In the genomic region with DNA sequence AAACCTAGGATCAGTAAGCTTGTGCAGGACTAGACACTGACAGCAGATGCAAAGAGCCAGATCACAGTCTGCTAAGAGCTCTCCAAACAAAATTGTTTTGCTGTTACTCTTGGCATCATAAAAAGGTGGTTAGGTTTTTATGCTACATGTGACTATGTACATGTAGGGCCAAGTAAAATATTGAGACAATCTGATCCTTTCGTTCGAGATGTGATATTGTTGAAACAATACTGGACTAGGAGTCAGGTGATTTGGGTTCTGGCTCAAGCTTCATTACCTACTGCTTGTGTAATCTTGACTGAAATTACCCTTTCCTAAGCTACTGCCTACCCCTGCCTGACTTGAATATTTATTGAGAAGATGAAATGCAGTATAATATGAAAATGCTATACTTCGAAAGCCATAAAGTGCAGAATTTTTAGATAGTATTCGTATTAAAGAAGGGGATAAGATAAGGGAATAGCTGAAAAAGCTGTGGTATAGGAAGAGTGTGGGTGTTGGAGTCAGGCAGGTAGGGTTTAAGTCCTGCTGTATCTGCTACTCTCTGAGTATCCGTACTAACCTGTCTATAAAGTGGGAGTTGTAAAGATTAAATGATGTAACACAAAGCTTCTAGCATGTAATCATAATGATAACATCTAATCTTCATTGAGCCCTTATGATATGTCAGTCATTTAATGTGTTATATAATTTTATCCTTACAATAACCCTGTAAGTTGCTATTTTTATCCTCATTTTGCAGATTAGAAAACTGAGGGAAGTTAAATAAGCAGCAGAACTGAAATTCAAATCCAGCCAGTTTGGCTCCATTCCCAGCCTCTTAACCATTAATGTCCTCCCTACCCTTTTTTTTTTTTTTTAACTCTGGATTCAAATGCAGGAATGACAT, we compare ENCODE assay signal across 16 cellular contexts. TPM values are rescaled to one million over a fixed set of nuclear protein-coding genes. Genes with fewer than 3 reads are reported as not detected.
A peak's percentile ranks its signal among the peaks of the same experiment; 100 is the strongest.
DNase-seq lines count a peak whose midpoint lies in the region; ATAC-seq and TF ChIP-seq lines count a peak whose summit lies in the region.
"Had no signal": no experiment of that assay in that cellular context is flagged by ENCODE, and none has a peak within 500 bp of the region (broad histone marks: within the 10 kb centered on the region; RNA-seq: fewer than 3 reads in every experiment).

No MANE protein-coding gene starts in this region.

- H2AFZ ChIP-seq in Karpas-422 (ENCODE audit: low read length) = no peak overlapping the region
- H2AFZ ChIP-seq: PC-9 had no signal

- peaks cover 43% of the 10 kb centered on the region for H3K36me3 ChIP-seq in Karpas-422 (ENCODE audit: insufficient read depth, low read length)
- H3K36me3 ChIP-seq in CD4-positive, alpha-beta memory T cell (ENCODE audit: insufficient read depth, low read length) = peaks cover 59% of the 10 kb centered on the region

- no peak overlapping the region for H3K4me2 ChIP-seq in Karpas-422 (ENCODE audit: low read depth, low read length, poor library complexity, severe bottlenecking)
- H3K4me2 ChIP-seq: BLaER1 treated with 17β-estradiol and CSF1 and Interleukin-3, amounts not matched to agents 10 nM and 100 nM; PC-9 had no signal

- intact Hi-C loops in CD4-positive, alpha-beta memory T cell (cut with micrococcal nuclease) = no loop called here

- no peak overlapping the region for H3K4me3 Mint-ChIP-seq in chondrocyte (ENCODE audit: unreplicated experiment)
- no peak overlapping the region for H3K4me3 Mint-ChIP-seq in CD4-positive, alpha-beta memory T cell
- H3K4me3 Mint-ChIP-seq: activated CD8-positive, alpha-beta T cell treated with anti-CD3 and anti-CD28 coated beads, Interleukin-2, amount 10 ng/mL, durations not matched to agents 7 days and 5 days; stimulated activated memory B cell treated with anti-CD40 and anti-IgM and Interleukin-4, amounts not matched to agents 10 μg/mL and 1 μg/mL and 100 μg/mL, for 72 hours had no signal

- no peaks in the 10 kb centered on the region for H3K9me2 ChIP-seq in Karpas-422 (replicated peaks; ENCODE audit: insufficient read depth, low read length)

- ATAC-seq in GM19023 (IDR thresholded peaks at IDR 0.05; ENCODE audit: unreplicated experiment) = no peak
- ATAC-seq: activated CD8-positive, alpha-beta T cell treated with anti-CD3 and anti-CD28 coated beads, Interleukin-2, amount 10 ng/mL, durations not matched to agents 7 days and 5 days; stimulated activated memory B cell treated with anti-CD40 and anti-IgM and Interleukin-4, amounts not matched to agents 10 μg/mL and 1 μg/mL and 100 μg/mL, for 72 hours had no signal

- POLR2A ChIA-PET in CD4-positive, alpha-beta memory T cell (lab: Charles Lee; ENCODE audit: partially characterized antibody) = no interaction called here

- no peaks in the 10 kb centered on the region for H3K9me3 Mint-ChIP-seq in chondrocyte (ENCODE audit: low read depth)
- no peaks in the 10 kb centered on the region for H3K9me3 Mint-ChIP-seq in CD4-positive, alpha-beta memory T cell
- H3K9me3 Mint-ChIP-seq: activated T-helper 2 cell treated with anti-CD3 and anti-CD28 coated beads, Interferon-gamma antibody, Interleukin-2, Interleukin-4, amounts not matched to agents 10 μg/mL and 5 μg/mL and 100 μg/mL, durations not matched to agents 14 hours and 24 hours and 36 hours; stimulated activated memory B cell treated with anti-CD40 and anti-IgM and Interleukin-4, amounts not matched to agents 10 μg/mL and 1 μg/mL and 100 μg/mL, for 72 hours had no signal

- no peak overlapping the region for H3K27ac ChIP-seq in Karpas-422 (ENCODE audit: low read length)
- H3K27ac ChIP-seq in CD4-positive, alpha-beta memory T cell (ENCODE audit: low read depth, low read length) = no peak overlapping the region
- H3K27ac ChIP-seq: BLaER1 treated with 17β-estradiol and CSF1 and Interleukin-3, amounts not matched to agents 10 nM and 100 nM; PC-9 had no signal

- no peaks in the 10 kb centered on the region for H4K20me1 ChIP-seq in Karpas-422 (ENCODE audit: insufficient read depth, low read depth, low read length)

- no peaks in the 10 kb centered on the region for H3K27me3 ChIP-seq in Karpas-422 (ENCODE audit: low read length)
- no peaks in the 10 kb centered on the region for H3K27me3 ChIP-seq in CD4-positive, alpha-beta memory T cell (ENCODE audit: insufficient read depth, low read length)
- H3K27me3 ChIP-seq: BLaER1 treated with 17β-estradiol and CSF1 and Interleukin-3, amounts not matched to agents 10 nM and 100 nM had no signal

- peak overlapping the region; percentile 46 for H3K27ac Mint-ChIP-seq in chondrocyte (ENCODE audit: unreplicated experiment)
- peak overlapping the region in 1 of 7 donors; percentile 44 for H3K27ac Mint-ChIP-seq in CD4-positive, alpha-beta memory T cell
- H3K27ac Mint-ChIP-seq: activated CD8-positive, alpha-beta T cell treated with anti-CD3 and anti-CD28 coated beads, Interleukin-2, amount 10 ng/mL, durations not matched to agents 7 days and 5 days; activated T-helper 2 cell treated with anti-CD3 and anti-CD28 coated beads, Interferon-gamma antibody, Interleukin-2, Interleukin-4, amounts not matched to agents 10 μg/mL and 5 μg/mL and 100 μg/mL, durations not matched to agents 14 hours and 24 hours and 36 hours; stimulated activated memory B cell treated with anti-CD40 and anti-IgM and Interleukin-4, amounts not matched to agents 10 μg/mL and 1 μg/mL and 100 μg/mL, for 72 hours had no signal

- peaks cover 18% of the 10 kb centered on the region for H3K4me1 Mint-ChIP-seq in chondrocyte (ENCODE audit: low read depth)
- peaks cover 0 to 2% (median under 1%) of the 10 kb centered on the region in 4 donors for H3K4me1 Mint-ChIP-seq in CD4-positive, alpha-beta memory T cell

- H3K9ac ChIP-seq in Karpas-422 (ENCODE audit: low read length) = no peak overlapping the region
- H3K9ac ChIP-seq: BLaER1 treated with 17β-estradiol and CSF1 and Interleukin-3, amounts not matched to agents 10 nM and 100 nM had no signal

- no peak overlapping the region for H3K4me3 ChIP-seq in Karpas-422 (ENCODE audit: low read length)
- H3K4me3 ChIP-seq in CD4-positive, alpha-beta memory T cell (ENCODE audit: low read length in 2 of 2) = no peak overlapping the region
- H3K4me3 ChIP-seq: BLaER1 treated with 17β-estradiol and CSF1 and Interleukin-3, amounts not matched to agents 10 nM and 100 nM; PC-9 had no signal

- CTCF ChIA-PET in CD4-positive, alpha-beta memory T cell (lab: Charles Lee; ENCODE audit: partially characterized antibody) = no interaction called here

- H3K9me3 ChIP-seq in Karpas-422 (ENCODE audit: low read length) = no peaks in the 10 kb centered on the region
- H3K9me3 ChIP-seq in CD4-positive, alpha-beta memory T cell (ENCODE audit: control insufficient read depth in 1 of 2, low read length in 2 of 2) = no peaks in the 10 kb centered on the region
- H3K9me3 ChIP-seq: BLaER1 treated with 17β-estradiol and CSF1 and Interleukin-3, amounts not matched to agents 10 nM and 100 nM had no signal

- DNase-seq in EH (ENCODE audit: low read depth) (peak; percentile 60), NCI-H2029 (lab: John Stamatoyannopoulos, UW) (peak; percentile 94), chondrocyte (ENCODE audit: low spot score) (no peak), myocyte (ENCODE audit: low read depth) (peak; percentile 17), Karpas-422 (no peak)
- no peak for DNase-seq in CD4-positive, alpha-beta memory T cell
- DNase-seq: activated CD8-positive, alpha-beta T cell treated with anti-CD3 and anti-CD28 coated beads, Interleukin-2, amount 10 ng/mL, durations not matched to agents 7 days and 5 days; dermis blood vessel endothelial cell; DMS79; mammary epithelial cell; NCI-H524 treated with DMSO at 0.1 percent for 48 hours; PC-9 had no signal

- no peaks in the 10 kb centered on the region for H3K27me3 Mint-ChIP-seq in chondrocyte (ENCODE audit: low read depth)
- H3K27me3 Mint-ChIP-seq in CD4-positive, alpha-beta memory T cell = no peaks in the 10 kb centered on the region
- H3K27me3 Mint-ChIP-seq: stimulated activated memory B cell treated with anti-CD40 and anti-IgM and Interleukin-4, amounts not matched to agents 10 μg/mL and 1 μg/mL and 100 μg/mL, for 72 hours had no signal

- H3K4me1 ChIP-seq in Karpas-422 (ENCODE audit: low read length) = no peaks in the 10 kb centered on the region; the same call in 1 of the 2 replicates
- no peaks in the 10 kb centered on the region for H3K4me1 ChIP-seq in CD4-positive, alpha-beta memory T cell (ENCODE audit: insufficient read depth, low read length)

- no peak for TF ChIP-seq CTCF in chondrocyte (IDR thresholded peaks at IDR 0.05)

- H3K79me2 ChIP-seq in Karpas-422 (ENCODE audit: low read length) = no peaks in the 10 kb centered on the region

- H3K36me3 Mint-ChIP-seq in chondrocyte (ENCODE audit: low read depth) = peaks cover 32% of the 10 kb centered on the region
- peaks cover 72 to 78% of the 10 kb centered on the region in 2 donors for H3K36me3 Mint-ChIP-seq in CD4-positive, alpha-beta memory T cell

RNA-seq across cellular contexts. Expression of a gene that starts 38.6 kb away (rescaled TPM):
- 18.8 to 22.6 TPM (median 22.3 TPM) in 3 replicates for total RNA-seq in chondrocyte
- total RNA-seq in myocyte = 19.2 and 27.3 TPM in 2 replicates
- polyA plus RNA-seq in myocyte (2012) = 24.3 TPM
- total RNA-seq in Karpas-422 (2014; rRNA removed; shearing (Covaris generic); ENCODE audit: low replicate concordance) = 32.6 and 105 TPM in 2 replicates
- 10 to 100 TPM; 52.2 to 52.3 TPM for total RNA-seq in CD4-positive, alpha-beta memory T cell
- 10 to 100 TPM; 48.7 to 50.8 TPM for polyA plus RNA-seq in CD4-positive, alpha-beta memory T cell

Comparison
In these comparisons a context has a peak if more than half of its experiments do, and no peak if none do; other contexts are left out.
1. DNase-seq: peak in EH (single experiment), NCI-H2029 (single experiment) and myocyte (single experiment); none in chondrocyte (single experiment), Karpas-422 (single experiment) and CD4-positive, alpha-beta memory T cell (0 of 5).